ENCODE assay signal across 8 cellular contexts in the genomic region with DNA sequence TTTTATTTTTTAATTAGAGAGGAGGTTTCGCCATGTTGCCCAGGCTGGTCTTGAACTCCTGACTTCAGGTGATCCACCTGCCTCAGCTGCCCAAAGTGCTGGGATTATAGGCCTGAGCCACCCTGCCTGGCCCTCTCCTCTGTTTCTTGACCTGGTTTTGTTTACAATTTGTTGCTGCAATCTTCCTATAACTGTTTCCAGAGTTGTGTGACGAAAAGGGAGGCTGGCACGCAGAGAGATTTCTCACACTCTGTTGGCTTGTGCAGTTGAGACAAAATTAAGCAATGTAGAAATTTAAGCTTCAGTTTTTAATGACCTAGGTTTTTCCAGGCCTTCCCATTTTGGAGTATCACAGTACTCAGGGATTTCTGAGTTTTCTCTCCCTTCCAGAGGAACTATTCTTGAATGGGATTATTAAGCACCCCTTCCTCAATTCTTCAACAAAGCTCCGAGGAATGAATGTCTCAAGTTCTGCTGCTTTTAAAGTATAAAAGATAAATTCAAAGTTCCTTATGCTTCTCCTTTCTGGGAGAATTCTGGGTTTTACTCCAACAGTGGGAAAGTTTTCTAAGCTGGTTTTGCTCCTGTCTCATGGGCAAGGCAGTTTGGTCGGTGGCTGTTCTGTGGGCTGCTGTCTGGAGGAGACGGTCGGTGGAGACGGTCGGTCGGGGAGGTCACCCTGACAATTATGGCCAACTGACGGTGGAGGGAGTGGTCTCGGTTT. TPM values are rescaled to one million over a fixed set of nuclear protein-coding genes. Genes with fewer than 3 reads are reported as not detected.
A peak's percentile ranks its signal among the peaks of the same experiment; 100 is the strongest.
DNase-seq lines count a peak whose midpoint lies in the region; ATAC-seq and TF ChIP-seq lines count a peak whose summit lies in the region.

No MANE protein-coding gene starts in this region.

- peaks cover 3% of the 10 kb centered on the region for H3F3A ChIP-seq in neural cell (ENCODE audit: insufficient read depth, low read length, poor library complexity, severe bottlenecking)

- H4K20me1 ChIP-seq in neural cell (ENCODE audit: insufficient read depth) = no peaks in the 10 kb centered on the region

- no peaks in the 10 kb centered on the region for H3K9me2 ChIP-seq in neural cell (ENCODE audit: insufficient read depth, low read length)

- peak overlapping the region; percentile 71 for H3K4me2 ChIP-seq in neural cell (ENCODE audit: low read length)

- DNase-seq in NOMO-1 treated with dmso at 0.1 percent for 144 hours (lab: John Stamatoyannopoulos, UW; ENCODE audit: unreplicated experiment) (peak; percentile 47), endodermal cell (no peak), islet precursor cell (no peak), ACHN (no peak)
- DNase-seq in NK-92 treated with Interleukin-12 subunit alpha and Interleukin-12 subunit beta, amount 100 ng/mL, for 24 hours (lab: John Stamatoyannopoulos, UW) = no peak

- no peaks in the 10 kb centered on the region for H3K9me3 Mint-ChIP-seq in endodermal cell

- H3K36me3 ChIP-seq in endodermal cell (ENCODE audit: control insufficient read depth, insufficient read depth, low read length) (no peaks in the 10 kb centered on the region), neural cell (ENCODE audit: insufficient read depth, low read length) (no peaks in the 10 kb centered on the region)

- H3K9ac ChIP-seq in endodermal cell (ENCODE audit: extremely low read depth, low read length, poor library complexity, severe bottlenecking) (peak overlapping the region; percentile 91), neural cell (ENCODE audit: low read length) (peak overlapping the region; percentile 80)

- no peak for TF ChIP-seq RAD21 in neural cell (conservative IDR thresholded peaks at IDR 0.05)

- no peaks in the 10 kb centered on the region for H3K4me1 ChIP-seq in endodermal cell (ENCODE audit: control insufficient read depth, insufficient read depth, low read length)

- H3K36me3 Mint-ChIP-seq in endodermal cell (ENCODE audit: low read depth) = no peaks in the 10 kb centered on the region

- no peaks in the 10 kb centered on the region for H3K79me2 ChIP-seq in neural cell (replicated peaks; ENCODE audit: insufficient read depth, low read length)

- no peak for TF ChIP-seq EP300 in neural cell (conservative IDR thresholded peaks at IDR 0.05; ENCODE audit: poor library complexity, severe bottlenecking)

- H3K9me3 ChIP-seq in endodermal cell (ENCODE audit: control insufficient read depth, low read length) (no peaks in the 10 kb centered on the region), neural cell (ENCODE audit: low read length) (no peaks in the 10 kb centered on the region)

- H3K4me1 Mint-ChIP-seq in endodermal cell = peaks cover 30% of the 10 kb centered on the region

- TF ChIP-seq CTCF in endodermal cell (conservative IDR thresholded peaks at IDR 0.05) (no peak), neural cell (IDR thresholded peaks at IDR 0.05; ENCODE audit: poor library complexity, severe bottlenecking) (no peak)

- no peak overlapping the region for H2AFZ ChIP-seq in neural cell (ENCODE audit: low read depth, low read length)

- no peaks in the 10 kb centered on the region for H3K27me3 ChIP-seq in endodermal cell (ENCODE audit: control insufficient read depth, insufficient read depth, low read length, poor library complexity, severe bottlenecking)
- no peaks in the 10 kb centered on the region for H3K27me3 ChIP-seq in neural cell (ENCODE audit: insufficient read depth, low read depth, low read length)

- H3K27me3 Mint-ChIP-seq in endodermal cell (ENCODE audit: insufficient read depth) = no peaks in the 10 kb centered on the region

- in situ Hi-C loops in ACHN (cut with HindIII; ENCODE audit: low pct_ligation_motif_present, low pct_unique_long_range_greater_than_20kb, low sequenced_read_pairs) = no loop called here

- WGBS in endodermal cell (ENCODE audit: insufficient coverage in 1 of 2, insufficient read length in 1 of 2), 2 experiments = 38 to 51% methylated on average over 6 to 12 of the region's 12 CpGs

- peak overlapping the region; percentile 95 for H3K27ac ChIP-seq in endodermal cell (ENCODE audit: low read depth, low read length)
- H3K27ac ChIP-seq in neural cell (ENCODE audit: low read length) = peak overlapping the region; percentile 93

- ATAC-seq in GM19372 (IDR thresholded peaks at IDR 0.05; ENCODE audit: low read depth, unreplicated experiment) = peak; percentile 16
- ATAC-seq in GM19397 (IDR thresholded peaks at IDR 0.05; ENCODE audit: unreplicated experiment) = no peak

- H3K4me3 ChIP-seq in endodermal cell (ENCODE audit: low read length) (peak overlapping the region; percentile 81), neural cell (ENCODE audit: low read length) (peak overlapping the region; percentile 64)

- peak overlapping the region; percentile 73 for H3K4me3 Mint-ChIP-seq in endodermal cell

- H3K27ac Mint-ChIP-seq in endodermal cell = peak overlapping the region; percentile 99

TF ChIP-seq in neural cell, 6 proteins besides CTCF, POLR2A, EP300 and RAD21:
- TF ChIP-seq TAF1 (IDR thresholded peaks at IDR 0.05; ENCODE audit: low read depth) = no peak
- no peak for TF ChIP-seq EZH2 (IDR thresholded peaks at IDR 0.05; ENCODE audit: borderline replicate concordance, insufficient read depth, low read length, poor library complexity, severe bottlenecking)
- TF ChIP-seq MXI1 (conservative IDR thresholded peaks at IDR 0.05; ENCODE audit: poor library complexity, severe bottlenecking) = no peak
- no peak for TF ChIP-seq REST (IDR thresholded peaks at IDR 0.05; ENCODE audit: borderline replicate concordance)
- TF ChIP-seq SMC3 (conservative IDR thresholded peaks at IDR 0.05; ENCODE audit: poor library complexity) = no peak
- TF ChIP-seq POLR2AphosphoS5 (IDR thresholded peaks at IDR 0.05) = no peak

RNA-seq across cellular contexts. Expression of gene FOS, which starts 20.4 kb away (rescaled TPM):
- total RNA-seq in endodermal cell = 10 to 100 TPM; 10.3 to 14.0 TPM
- polyA plus RNA-seq in endodermal cell (2013, experiment 1 of 2) = 7.9 TPM
- 23.5 TPM for polyA plus RNA-seq in endodermal cell (2013, experiment 2 of 2)
- 266 and 296 TPM in 2 replicates for polyA plus RNA-seq in neural cell
- 149 and 226 TPM in 2 replicates for polyA minus RNA-seq in neural cell
